Comparison of ENCODE assay signal across 16 cellular contexts in the genomic region with DNA sequence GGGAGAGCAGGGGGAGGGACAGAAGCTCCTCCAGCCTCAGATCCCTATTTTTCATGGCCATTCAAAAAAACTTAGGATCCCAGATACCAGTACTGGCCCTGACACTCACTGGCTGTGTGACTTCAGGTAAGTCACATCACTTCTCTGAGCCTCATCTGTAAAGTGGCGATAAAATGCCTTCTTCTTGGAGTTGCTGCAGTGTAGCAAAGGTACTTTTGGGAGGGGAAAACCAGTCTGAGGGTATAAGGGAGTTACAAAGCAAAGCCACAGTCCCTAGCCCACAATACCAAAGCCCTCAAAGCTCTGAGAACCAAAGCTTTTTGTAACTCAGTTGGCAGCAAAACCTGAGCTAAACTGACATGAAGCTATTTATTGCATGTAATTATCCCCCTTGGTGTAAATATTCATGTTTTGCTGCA. TPM values are rescaled to one million over a fixed set of nuclear protein-coding genes. Genes with fewer than 3 reads are reported as not detected.
DNase-seq lines count a peak whose midpoint lies in the region; ATAC-seq, FAIRE-seq and TF ChIP-seq lines count a peak whose summit lies in the region.
"Had no signal": no experiment of that assay in that cellular context is flagged by ENCODE, and none has a peak within 500 bp of the region (broad histone marks: within the 10 kb centered on the region; RNA-seq: fewer than 3 reads in every experiment).

No MANE protein-coding gene starts in this region.

- H3K4me2 ChIP-seq in SK-N-SH (peak overlapping the region; percentile 36; the same call in 1 of the 2 replicates), astrocyte (ENCODE audit: low read length) (peak overlapping the region; percentile 53), mesenchymal stem cell (ENCODE audit: low read length, poor library complexity, severe bottlenecking) (no peak overlapping the region)

- peak overlapping the region in 1 of 2 experiments; percentile 6 for H3K4ac ChIP-seq in mesenchymal stem cell (ENCODE audit: low read depth in 1 of 2, low read length in 2 of 2)

- no peak overlapping the region for H4K91ac ChIP-seq in mesenchymal stem cell (ENCODE audit: low read length)

- no peaks in the 10 kb centered on the region for H3K36me3 Mint-ChIP-seq in astrocyte (ENCODE audit: low read depth, unreplicated experiment)
- H3K36me3 Mint-ChIP-seq: CD8-positive, alpha-beta T cell had no signal

- H2AFZ ChIP-seq in SK-N-SH (ENCODE audit: low read depth) (peak overlapping the region; percentile 50; the same call in 1 of the 2 replicates), astrocyte (ENCODE audit: low read depth, low read length) (no peak overlapping the region), mesenchymal stem cell (ENCODE audit: low read depth, low read length) (no peak overlapping the region)

- no peaks in the 10 kb centered on the region for H3K9me3 ChIP-seq in SK-N-SH
- no peaks in the 10 kb centered on the region for H3K9me3 ChIP-seq in astrocyte (ENCODE audit: insufficient read depth, low read depth, low read length)
- no peaks in the 10 kb centered on the region for H3K9me3 ChIP-seq in mesenchymal stem cell (ENCODE audit: control insufficient read depth, low read length)
- H3K9me3 ChIP-seq: BE2C had no signal

- TF ChIP-seq EP300 in SK-N-SH (IDR thresholded peaks at IDR 0.05; ENCODE audit: borderline replicate concordance in 1 of 2, low read depth in 1 of 2, low read length in 1 of 2): no peak

- peak overlapping the region; percentile 71 to 99 for H3K27ac ChIP-seq in SK-N-SH (ENCODE audit: low read depth in 2 of 2, low read length in 1 of 2)
- no peak overlapping the region for H3K27ac ChIP-seq in astrocyte (ENCODE audit: low read depth, low read length)
- peak overlapping the region; percentile 83 for H3K27ac ChIP-seq in mesenchymal stem cell (ENCODE audit: low read length, poor library complexity, severe bottlenecking)
- no peak overlapping the region for H3K27ac ChIP-seq in RWPE1

- H3K27me3 Mint-ChIP-seq in astrocyte (ENCODE audit: low read depth, unreplicated experiment): peaks cover 11% of the 10 kb centered on the region

- H3K4me1 ChIP-seq in SK-N-SH (ENCODE audit: control insufficient read depth in 1 of 2, insufficient read depth in 2 of 2, low read depth in 1 of 2, low read length in 1 of 2) (peaks cover 14 to 46% of the 10 kb centered on the region in 2 experiments), astrocyte (ENCODE audit: insufficient read depth, low read length) (peaks cover 16% of the 10 kb centered on the region), mesenchymal stem cell (ENCODE audit: control insufficient read depth, insufficient read depth, low read depth, low read length) (peaks cover 19% of the 10 kb centered on the region)

- H2BK5ac ChIP-seq in mesenchymal stem cell (ENCODE audit: low read depth, low read length, poor library complexity, severe bottlenecking): no peak overlapping the region

- POLR2A ChIA-PET in SK-N-SH (lab: Yijun Ruan, JAX): interaction anchor here (1.0 to 1.2 kb wide), 3 partner anchors 28 to 108 kb away, joined by 3 to 4 read pairs (median 4); no protein-coding TSS in a partner anchor
- POLR2A ChIA-PET in RWPE1 (lab: Yijun Ruan, JAX; ENCODE audit: low non-redundant PET): no interaction called here

- CTCF ChIA-PET in SK-N-SH (lab: Yijun Ruan, JAX) (interaction anchor here (0.8 to 4.9 kb wide), 12 partner anchors 7 to 200 kb away, joined by 3 to 28 read pairs (median 7); no protein-coding TSS in a partner anchor), RWPE1 (lab: Yijun Ruan, JAX) (interaction anchor here (1.4 kb wide), 1 partner anchor 200 kb away, joined by 4 read pairs; no protein-coding TSS in a partner anchor)

- H3K79me2 ChIP-seq in SK-N-SH (ENCODE audit: insufficient read depth) (no peaks in the 10 kb centered on the region), astrocyte (ENCODE audit: insufficient read depth, low read length) (no peaks in the 10 kb centered on the region)

- ATAC-seq in SK-N-SH treated with all-trans-retinoic acid at 6 μM for 48 hours: no peak
- ATAC-seq: CD8-positive, alpha-beta T cell had no signal

- H2AK5ac ChIP-seq in mesenchymal stem cell (ENCODE audit: low read length, severe bottlenecking): peak overlapping the region; percentile 43

- H3K4me3 ChIP-seq in SK-N-SH (ENCODE audit: low read depth in 2 of 2, low read length in 1 of 2) (no peak overlapping the region), astrocyte (ENCODE audit: insufficient read depth, low read depth, low read length) (no peak overlapping the region), mesenchymal stem cell (ENCODE audit: insufficient read depth in 1 of 2, low read depth in 1 of 2, low read length in 2 of 2) (no peak overlapping the region)

- H3K18ac ChIP-seq in mesenchymal stem cell (ENCODE audit: low read depth in 1 of 2, low read length in 2 of 2): peak overlapping the region in 1 of 2 experiments; percentile 86

- H3K27me3 ChIP-seq in SK-N-SH (ENCODE audit: insufficient read depth) (no peaks in the 10 kb centered on the region), astrocyte (ENCODE audit: insufficient read depth, low read length) (no peaks in the 10 kb centered on the region), mesenchymal stem cell (ENCODE audit: control insufficient read depth in 1 of 2, insufficient read depth in 1 of 2, low read length in 2 of 2) (peaks cover 0 to 41% of the 10 kb centered on the region in 2 experiments)
- H3K27me3 ChIP-seq: BE2C had no signal

- H3K4me3 Mint-ChIP-seq in astrocyte (ENCODE audit: unreplicated experiment): no peak overlapping the region
- H3K4me3 Mint-ChIP-seq: CD8-positive, alpha-beta T cell had no signal

- no peaks in the 10 kb centered on the region for H3K79me1 ChIP-seq in mesenchymal stem cell (replicated peaks; ENCODE audit: low read length, poor library complexity, severe bottlenecking)

- TF ChIP-seq CTCF in SK-N-SH (IDR thresholded peaks at IDR 0.05) (no peak), astrocyte (IDR thresholded peaks at IDR 0.05; ENCODE audit: insufficient read depth, low read depth, low read length) (no peak), RWPE1 (conservative IDR thresholded peaks at IDR 0.05; ENCODE audit: low read depth) (no peak)

- H3K36me3 ChIP-seq in SK-N-SH (replicated peaks in 1 of 2; ENCODE audit: control insufficient read depth in 1 of 2, insufficient read depth in 2 of 2, low read length in 1 of 2) (no peaks in the 10 kb centered on the region), astrocyte (ENCODE audit: insufficient read depth, low read length) (no peaks in the 10 kb centered on the region), mesenchymal stem cell (ENCODE audit: control insufficient read depth in 1 of 2, insufficient read depth in 2 of 2, low read depth in 1 of 2, low read length in 2 of 2) (no peaks in the 10 kb centered on the region)
- H3K36me3 ChIP-seq: BE2C had no signal

- H3K27ac Mint-ChIP-seq in astrocyte (ENCODE audit: unreplicated experiment): no peak overlapping the region
- H3K27ac Mint-ChIP-seq: CD8-positive, alpha-beta T cell had no signal

- FAIRE-seq in astrocyte (lab: Jason Lieb, UNC) (no peak), urothelium cell line (lab: Jason Lieb, UNC) (peak; percentile 48)
- FAIRE-seq: G401.6, GM12892 had no signal

- peaks cover 3% of the 10 kb centered on the region for H3F3A ChIP-seq in SK-N-SH (replicated peaks; ENCODE audit: insufficient read depth)

- H3K23ac ChIP-seq in mesenchymal stem cell (ENCODE audit: low read length in 2 of 2): no peak overlapping the region

- H4K8ac ChIP-seq in mesenchymal stem cell (ENCODE audit: low read length): peak overlapping the region; percentile 86

- H2BK120ac ChIP-seq in mesenchymal stem cell (ENCODE audit: low read depth, low read length): no peak overlapping the region

- H3K9ac ChIP-seq in SK-N-SH: no peak overlapping the region
- H3K9ac ChIP-seq in astrocyte (ENCODE audit: low read length): no peak overlapping the region
- no peak overlapping the region for H3K9ac ChIP-seq in mesenchymal stem cell (ENCODE audit: low read length)

- H3K9me3 Mint-ChIP-seq in astrocyte (ENCODE audit: unreplicated experiment): no peaks in the 10 kb centered on the region
- H3K9me3 Mint-ChIP-seq: CD8-positive, alpha-beta T cell had no signal

- H3K9me2 ChIP-seq in SK-N-SH: no peaks in the 10 kb centered on the region

- H4K20me1 ChIP-seq in SK-N-SH (ENCODE audit: insufficient read depth) (no peaks in the 10 kb centered on the region), astrocyte (ENCODE audit: insufficient read depth, low read length) (no peaks in the 10 kb centered on the region)

- no peak; the same call in 1 of the 2 replicates for TF ChIP-seq RAD21 in SK-N-SH (IDR thresholded peaks at IDR 0.05; ENCODE audit: low read length)

- 100% methylated on average over 1 of the region's 1 CpG for WGBS in SK-N-SH (ENCODE audit: low lambda C conversion rate)
- WGBS in mesenchymal stem cell: 100% methylated on average over 1 of the region's 1 CpG

- H2BK15ac ChIP-seq in mesenchymal stem cell (ENCODE audit: low read depth, poor library complexity, severe bottlenecking): no peak overlapping the region

- H3K4me1 Mint-ChIP-seq in astrocyte (ENCODE audit: low read depth, unreplicated experiment): peaks cover 9% of the 10 kb centered on the region

- DNase-seq in SK-N-SH (no peak), astrocyte (ENCODE audit: low read depth) (no peak), mesenchymal stem cell (no peak), urothelium cell line (ENCODE audit: low spot score) (no peak), activated gamma-delta T cell treated with Interleukin-2 at 50 U/mL for 16 hours (no peak), RWPE1 (ENCODE audit: low spot score) (no peak), H4 (ENCODE audit: low spot score) (no peak)
- DNase-seq: 8988T; CD8-positive, alpha-beta T cell; DND-41; GOT3; KG1 had no signal

- peak overlapping the region in 1 of 2 experiments; percentile 78 for H2BK12ac ChIP-seq in mesenchymal stem cell (ENCODE audit: low read length in 2 of 2)

- H3K14ac ChIP-seq in mesenchymal stem cell (ENCODE audit: low read length in 2 of 2): no peak overlapping the region

TF ChIP-seq in SK-N-SH, 30 proteins besides CTCF, POLR2A, EP300 and RAD21:
- no peak for TF ChIP-seq NRF1 (IDR thresholded peaks at IDR 0.05; ENCODE audit: low read depth, low read length)
- TF ChIP-seq MXI1 (IDR thresholded peaks at IDR 0.05; ENCODE audit: low read depth, low read length): peak; percentile 13; the same call in 1 of the 2 replicates

TF ChIP-seq in SK-N-SH treated with all-trans-retinoic acid at 6 μM for 48 hours, 23 proteins besides CTCF, POLR2A, EP300 and RAD21:
- TF ChIP-seq TOX (CRISPR knock-in tag; IDR thresholded peaks at IDR 0.05; ENCODE audit: borderline replicate concordance): no peak

RNA-seq across cellular contexts. Expression of gene COL13A1, which starts 43.4 kb away (rescaled TPM):
- polyA plus RNA-seq in SK-N-SH (2012; rRNA removed): 21.0 and 26.7 TPM in 2 replicates
- 17.1 and 23.2 TPM in 2 replicates for polyA plus RNA-seq in SK-N-SH (2012; cell fraction: cytosol; rRNA removed)
- 37.4 and 37.6 TPM in 2 replicates for polyA plus RNA-seq in SK-N-SH (2012; cell fraction: nucleus; rRNA removed)
- 0.65 and 0.86 TPM in 2 replicates for total RNA-seq in astrocyte
- polyA plus RNA-seq in mesenchymal stem cell (2013, experiment 1 of 2): 11.4 TPM
- 11.1 TPM for polyA plus RNA-seq in mesenchymal stem cell (2013, experiment 2 of 2)
- 0.50 and 0.53 TPM in 2 replicates for total RNA-seq in H4 (2014; rRNA removed; shearing (Covaris generic))
- total RNA-seq: CD8-positive, alpha-beta T cell had no signal

Comparison
In these comparisons a context has a peak if more than half of its experiments do, and no peak if none do; other contexts are left out.
1. H3K27ac ChIP-seq: peak in SK-N-SH (2 of 2) and mesenchymal stem cell (single experiment); none in astrocyte (single experiment) and RWPE1 (single experiment).